Comparison of ENCODE assay signal across 11 cellular contexts in the genomic region with DNA sequence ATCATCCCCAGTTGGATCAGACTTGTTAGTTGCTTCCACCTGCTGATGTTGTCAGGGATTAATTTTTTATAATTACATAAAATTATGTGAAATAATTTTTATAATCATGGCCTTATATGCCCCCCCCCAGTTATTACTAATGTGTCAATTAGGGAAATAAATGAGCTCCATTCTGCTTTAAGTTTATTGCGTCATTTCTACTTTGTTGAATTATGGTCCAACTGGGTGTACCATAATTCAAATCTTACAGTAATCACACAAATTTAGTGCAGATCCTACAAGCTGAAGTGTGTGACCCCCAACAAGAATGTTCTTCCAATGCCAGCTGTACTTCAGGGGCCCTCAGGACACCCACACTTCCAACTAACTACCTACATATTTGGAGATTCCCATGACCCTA. TPM values are rescaled to one million over a fixed set of nuclear protein-coding genes. Genes with fewer than 3 reads are reported as not detected.
"Had no signal": no experiment of that assay in that cellular context is flagged by ENCODE, and none has a peak within 500 bp of the region (broad histone marks: within the 10 kb centered on the region; RNA-seq: fewer than 3 reads in every experiment).

No MANE protein-coding gene starts in this region.

- H2AFZ ChIP-seq: GM23248, GM23338 had no signal

- H3K4me3 Mint-ChIP-seq: GM23338, H9, HFFc6 had no signal

- FAIRE-seq: H1, H54 had no signal

- H3K36me3 ChIP-seq: HAP-1 had no signal

- H3K27ac ChIP-seq: GM23248 had no signal

- H3K4me2 ChIP-seq: GM23338 had no signal

- H3K9me3 ChIP-seq: HAP-1 had no signal

- H3K27ac Mint-ChIP-seq: GM23338, H9, HFFc6 had no signal

- H3K4me3 ChIP-seq: GM23248, GM23338, HAP-1 had no signal

- H3K4me1 ChIP-seq: HAP-1 had no signal

- ATAC-seq: GM23338, HCT116 had no signal

- H3K9ac ChIP-seq: GM23248 had no signal

- DNase-seq: GM23248, GOT3, H7, H9, HCEC 1CT, HFFc6 had no signal

RNA-seq across cellular contexts. Expression of gene NDN, which starts 7.5 kb away (rescaled TPM):
- total RNA-seq: HFFc6 had no signal
